Comparison of ENCODE assay signal across 21 cellular contexts in the genomic region with DNA sequence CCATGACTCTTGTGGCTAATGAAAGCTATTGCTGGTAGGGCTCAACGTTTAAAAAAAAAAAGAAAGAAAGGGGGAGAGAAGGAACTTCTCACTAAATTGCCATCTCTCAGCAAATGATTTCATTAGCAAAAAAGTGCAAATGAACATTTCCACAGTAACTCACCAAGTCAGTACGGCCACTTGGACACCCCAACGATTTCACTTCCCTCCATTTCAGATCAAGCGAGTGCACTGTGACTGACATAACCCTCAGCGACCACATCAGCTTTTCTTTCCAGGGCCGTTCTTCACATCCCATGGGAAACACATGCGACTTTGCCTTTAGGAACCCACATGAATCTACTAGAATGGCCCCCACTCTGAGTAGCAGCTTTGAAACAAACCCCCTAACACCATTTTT.
DNase-seq lines count a peak whose midpoint lies in the region; ATAC-seq and TF ChIP-seq lines count a peak whose summit lies in the region.
"Had no signal": no experiment of that assay in that cellular context is flagged by ENCODE, and none has a peak within 500 bp of the region (broad histone marks: within the 10 kb centered on the region; RNA-seq: fewer than 3 reads in every experiment).

No MANE protein-coding gene starts in this region.

- peak overlapping the region; percentile 68 for H3K27ac Mint-ChIP-seq in MCF 10A (ENCODE audit: low read depth, unreplicated experiment)
- H3K27ac Mint-ChIP-seq in glutamatergic neuron (ENCODE audit: unreplicated experiment), result no peak overlapping the region
- peak overlapping the region; percentile 80 for H3K27ac Mint-ChIP-seq in stimulated activated naive B cell treated with anti-CD40 and anti-IgM and Interleukin-4, amounts not matched to agents 10 μg/mL and 1 μg/mL and 100 μg/mL, for 72 hours
- H3K27ac Mint-ChIP-seq: CD4-positive, alpha-beta T cell had no signal

- no peaks in the 10 kb centered on the region for H3K9me3 ChIP-seq in breast epithelium
- H3K9me3 ChIP-seq: BE2C, Caco-2 had no signal

- no peaks in the 10 kb centered on the region for H3K9me3 Mint-ChIP-seq in MCF 10A (ENCODE audit: unreplicated experiment)
- peaks cover 2% of the 10 kb centered on the region for H3K9me3 Mint-ChIP-seq in glutamatergic neuron (ENCODE audit: unreplicated experiment)
- H3K9me3 Mint-ChIP-seq in stimulated activated naive B cell treated with anti-CD40 and anti-IgM and Interleukin-4, amounts not matched to agents 10 μg/mL and 1 μg/mL and 100 μg/mL, for 72 hours, result no peaks in the 10 kb centered on the region
- H3K9me3 Mint-ChIP-seq: CD4-positive, alpha-beta T cell had no signal

- H3K27me3 Mint-ChIP-seq in MCF 10A (ENCODE audit: insufficient read depth, unreplicated experiment) (no peaks in the 10 kb centered on the region), glutamatergic neuron (ENCODE audit: unreplicated experiment) (no peaks in the 10 kb centered on the region)
- H3K27me3 Mint-ChIP-seq in stimulated activated naive B cell treated with anti-CD40 and anti-IgM and Interleukin-4, amounts not matched to agents 10 μg/mL and 1 μg/mL and 100 μg/mL, for 72 hours, result no peaks in the 10 kb centered on the region
- H3K27me3 Mint-ChIP-seq: CD4-positive, alpha-beta T cell had no signal

- DNase-seq in MCF 10A (ENCODE audit: unreplicated experiment), result no peak
- DNase-seq in breast epithelium (ENCODE audit: low spot score in 2 of 2), result no peak
- DNase-seq in RPMI8226, result peak; percentile 17
- no peak for DNase-seq in glutamatergic neuron
- no peak for DNase-seq in stimulated activated naive B cell treated with anti-CD40 and anti-IgM and Interleukin-4, amounts not matched to agents 10 μg/mL and 1 μg/mL and 100 μg/mL, for 72 hours
- no peak for DNase-seq in NCI-H526 (lab: John Stamatoyannopoulos, UW)
- no peak for DNase-seq in GM19238 (ENCODE audit: insufficient read length, low spot score)
- DNase-seq: 8988T; BE2C; Caco-2; CD4-positive, alpha-beta T cell; DMS153; EL; KG1; NCI-H2081; NCI-H748 treated with DMSO at 0.1 percent for 48 hours; NK-92 treated with Interleukin-12 subunit alpha and Interleukin-12 subunit beta, amount 100 ng/mL, for 24 hours; PC-3 had no signal

- H3K4me3 Mint-ChIP-seq in MCF 10A (ENCODE audit: unreplicated experiment) (no peak overlapping the region), glutamatergic neuron (ENCODE audit: unreplicated experiment) (peak overlapping the region; percentile 32)
- H3K4me3 Mint-ChIP-seq in stimulated activated naive B cell treated with anti-CD40 and anti-IgM and Interleukin-4, amounts not matched to agents 10 μg/mL and 1 μg/mL and 100 μg/mL, for 72 hours, result peak overlapping the region; percentile 28 to 62
- H3K4me3 Mint-ChIP-seq: CD4-positive, alpha-beta T cell had no signal

- H3K36me3 Mint-ChIP-seq in MCF 10A (ENCODE audit: insufficient read depth, unreplicated experiment), result peaks cover 6% of the 10 kb centered on the region
- no peaks in the 10 kb centered on the region for H3K36me3 Mint-ChIP-seq in glutamatergic neuron (ENCODE audit: unreplicated experiment)
- H3K36me3 Mint-ChIP-seq in stimulated activated naive B cell treated with anti-CD40 and anti-IgM and Interleukin-4, amounts not matched to agents 10 μg/mL and 1 μg/mL and 100 μg/mL, for 72 hours, result peaks cover 1 to 36% of the 10 kb centered on the region in 2 donors

- ATAC-seq in stimulated activated naive B cell treated with anti-CD40 and anti-IgM and Interleukin-4, amounts not matched to agents 10 μg/mL and 1 μg/mL and 100 μg/mL, for 72 hours (replicated peaks), result peak; percentile 55 to 64
- ATAC-seq in HG02642 (IDR thresholded peaks at IDR 0.05; ENCODE audit: poor library complexity, unreplicated experiment), result no peak

- CTCF ChIA-PET in MCF 10A (lab: Yijun Ruan, JAX), result interaction anchor here (0.6 to 1.3 kb wide), 4 partner anchors 14 to 141 kb away, joined by 3 to 6 read pairs (median 4); no protein-coding TSS in a partner anchor

- no peak for TF ChIP-seq CTCF in MCF 10A (IDR thresholded peaks at IDR 0.05; ENCODE audit: unreplicated experiment)
- no peak for TF ChIP-seq CTCF in breast epithelium (IDR thresholded peaks at IDR 0.05)
- TF ChIP-seq CTCF in glutamatergic neuron (IDR thresholded peaks at IDR 0.05; ENCODE audit: partially characterized antibody, unreplicated experiment), result no peak

- no peaks in the 10 kb centered on the region for H3K36me3 ChIP-seq in breast epithelium
- H3K36me3 ChIP-seq: BE2C had no signal

- TF ChIP-seq POLR2A in breast epithelium (IDR thresholded peaks at IDR 0.05), result no peak

- no peak overlapping the region for H3K27ac ChIP-seq in breast epithelium
- H3K27ac ChIP-seq: RWPE1 had no signal

- H3K27me3 ChIP-seq in breast epithelium, result no peaks in the 10 kb centered on the region
- H3K27me3 ChIP-seq: BE2C had no signal

- H3K4me1 Mint-ChIP-seq in MCF 10A (ENCODE audit: insufficient read depth, unreplicated experiment) (peaks cover 38% of the 10 kb centered on the region), glutamatergic neuron (ENCODE audit: low read depth, unreplicated experiment) (peaks cover 25% of the 10 kb centered on the region)
- H3K4me1 Mint-ChIP-seq in stimulated activated naive B cell treated with anti-CD40 and anti-IgM and Interleukin-4, amounts not matched to agents 10 μg/mL and 1 μg/mL and 100 μg/mL, for 72 hours, result peaks cover 42 to 77% of the 10 kb centered on the region in 2 donors

- H3K4me3 ChIP-seq in breast epithelium, result no peak overlapping the region
- H3K4me3 ChIP-seq: GM12878 had no signal

- POLR2A ChIA-PET in MCF 10A (lab: Yijun Ruan, JAX), result interaction anchor here (0.5 to 2.8 kb wide), 5 partner anchors 18 to 34 kb away, joined by 3 to 14 read pairs (median 4); no protein-coding TSS in a partner anchor

- intact Hi-C loops in MCF 10A (cut with micrococcal nuclease), result no loop called here
- intact Hi-C loops in breast epithelium (cut with DNase I; ENCODE audit: low total_unique reads), result no loop called here

- no TSS peak for BruUV-seq in MCF 10A (replicated peaks; lab: Mats Ljungman, UMichigan)

- no peaks in the 10 kb centered on the region for H3K4me1 ChIP-seq in breast epithelium
- H3K4me1 ChIP-seq: BE2C, Caco-2 had no signal
